ENCODE assay signal across 8 cellular contexts in the genomic region with DNA sequence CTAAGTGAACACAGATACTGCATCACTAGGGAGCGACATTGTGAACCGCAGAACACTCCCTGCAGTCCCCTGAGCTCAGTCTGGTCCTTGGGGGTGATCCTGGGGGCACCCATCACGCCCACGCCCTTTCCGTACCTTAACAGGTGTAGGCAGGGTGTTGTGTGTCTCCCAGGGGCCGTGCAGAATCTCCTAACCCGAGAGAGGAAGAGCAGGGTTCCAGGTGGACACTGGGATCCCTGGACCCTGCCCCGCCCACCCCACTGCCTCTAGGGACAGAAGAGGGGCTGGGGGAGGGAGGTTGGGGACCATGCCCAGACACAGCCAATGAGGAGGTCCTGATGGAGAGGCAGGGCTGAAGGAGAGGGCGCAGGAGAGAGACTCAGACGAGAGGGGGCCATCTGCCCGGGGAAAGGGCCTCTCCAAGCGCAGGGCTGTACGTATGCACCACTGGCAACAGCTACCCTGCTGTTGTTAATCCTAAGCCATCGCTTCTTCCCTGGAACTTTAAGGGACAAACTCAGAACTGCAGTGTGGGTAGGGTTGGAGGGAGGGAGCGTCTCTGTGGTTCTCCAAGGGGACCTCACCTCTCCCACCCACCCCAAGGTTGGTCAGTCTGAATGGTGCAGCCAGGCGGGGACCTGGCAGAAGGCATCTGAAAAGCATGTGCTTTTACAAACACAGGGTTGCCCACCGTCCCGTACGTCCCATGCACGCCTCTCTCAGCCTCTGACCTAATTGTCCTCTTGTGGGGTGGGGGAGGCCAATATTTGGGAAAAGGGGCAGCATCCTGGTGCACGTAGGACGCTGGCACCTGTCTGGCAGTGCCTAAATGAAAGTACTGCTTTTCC.
DNase-seq lines count a peak whose midpoint lies in the region; ATAC-seq and TF ChIP-seq lines count a peak whose summit lies in the region.

No MANE protein-coding gene starts in this region.

- H3K27me3 ChIP-seq in BLaER1 treated with 17β-estradiol and CSF1 and Interleukin-3, amounts not matched to agents 10 nM and 100 nM = no peaks in the 10 kb centered on the region

- no peaks in the 10 kb centered on the region for H3K27me3 Mint-ChIP-seq in activated naive CD4-positive, alpha-beta T cell treated with anti-CD3 and anti-CD28 coated beads, Interleukin-2, amount 10 ng/mL, durations not matched to agents 7 days and 5 days

- peak overlapping the region; percentile 90 to 99 (median 93) for H3K9ac ChIP-seq in BLaER1 treated with 17β-estradiol and CSF1 and Interleukin-3, amounts not matched to agents 10 nM and 100 nM

- H3K4me2 ChIP-seq in BLaER1 treated with 17β-estradiol and CSF1 and Interleukin-3, amounts not matched to agents 10 nM and 100 nM = peak overlapping the region; percentile 82 to 100 (median 95)

- CTCF ChIA-PET in activated naive CD4-positive, alpha-beta T cell treated with anti-CD3 and anti-CD28 coated beads, Interleukin-2, amount 10 ng/mL, durations not matched to agents 7 days and 5 days (lab: Charles Lee) = no interaction called here

- peak overlapping the region; percentile 90 to 99 (median 96); a peak in 21 of 22 replicates for H3K27ac ChIP-seq in BLaER1 treated with 17β-estradiol and CSF1 and Interleukin-3, amounts not matched to agents 10 nM and 100 nM

- H3K4me1 Mint-ChIP-seq in activated naive CD4-positive, alpha-beta T cell treated with anti-CD3 and anti-CD28 coated beads, Interleukin-2, amount 10 ng/mL, durations not matched to agents 7 days and 5 days = peaks cover 26% of the 10 kb centered on the region

- H4K20me1 ChIP-seq in BLaER1 treated with 17β-estradiol and CSF1 and Interleukin-3, amounts not matched to agents 10 nM and 100 nM = peaks cover 6 to 46% (median 40%) of the 10 kb centered on the region in 11 experiments; a peak in 20 of 22 replicates

- peaks cover 25% of the 10 kb centered on the region for H3K36me3 Mint-ChIP-seq in activated naive CD4-positive, alpha-beta T cell treated with anti-CD3 and anti-CD28 coated beads, Interleukin-2, amount 10 ng/mL, durations not matched to agents 7 days and 5 days

- peak overlapping the region; percentile 94 for H3K4me3 Mint-ChIP-seq in activated naive CD4-positive, alpha-beta T cell treated with anti-CD3 and anti-CD28 coated beads, Interleukin-2, amount 10 ng/mL, durations not matched to agents 7 days and 5 days

- DNase-seq in NCI-H82 (lab: John Stamatoyannopoulos, UW) = peak; percentile 60
- DNase-seq in activated naive CD4-positive, alpha-beta T cell treated with anti-CD3 and anti-CD28 coated beads, Interleukin-2, amount 10 ng/mL, durations not matched to agents 7 days and 5 days = peak; percentile 69
- peak; percentile 35 for DNase-seq in stimulated activated CD4-positive, alpha-beta T cell treated with anti-CD3 and anti-CD28 coated beads, Interleukin-4, amount 100 ng/mL, for 1 hour
- no peak for DNase-seq in GM13977 (ENCODE audit: low spot score)
- no peak for DNase-seq in DMS79 treated with DMSO at 0.1 percent for 48 hours (lab: John Stamatoyannopoulos, UW)
- DNase-seq in glomerular visceral epithelial cell (ENCODE audit: extremely low spot score) = no peak

- H3K9me3 ChIP-seq in BLaER1 treated with 17β-estradiol and CSF1 and Interleukin-3, amounts not matched to agents 10 nM and 100 nM (replicated peaks in 1 of 11) = peaks cover 0 to 3% (median 0%) of the 10 kb centered on the region in 11 experiments; a peak in 3 of 22 replicates

- peak overlapping the region; percentile 100 for H3K27ac Mint-ChIP-seq in activated naive CD4-positive, alpha-beta T cell treated with anti-CD3 and anti-CD28 coated beads, Interleukin-2, amount 10 ng/mL, durations not matched to agents 7 days and 5 days

- peak overlapping the region; percentile 68 to 98 (median 86) for H3K4me3 ChIP-seq in BLaER1 treated with 17β-estradiol and CSF1 and Interleukin-3, amounts not matched to agents 10 nM and 100 nM

- peak; percentile 27 for ATAC-seq in GM21526 (IDR thresholded peaks at IDR 0.05; ENCODE audit: low FRiP score, unreplicated experiment)

- in situ Hi-C loops in GM13977 (cut with MboI; ENCODE audit: low pct_unique_long_range_greater_than_20kb, low sequenced_read_pairs, unreplicated experiment) = no loop called here

- H3K4me1 ChIP-seq in BLaER1 treated with 17β-estradiol and CSF1 and Interleukin-3, amounts not matched to agents 10 nM and 100 nM = peaks cover 14 to 42% (median 33%) of the 10 kb centered on the region in 10 experiments; a peak in 18 of 20 replicates

- no peak for TF ChIP-seq CTCF in GM13977 (IDR thresholded peaks at IDR 0.05; ENCODE audit: extremely low read depth, insufficient read depth, missing control alignments)

- H3K36me3 ChIP-seq in BLaER1 treated with 17β-estradiol and CSF1 and Interleukin-3, amounts not matched to agents 10 nM and 100 nM = peaks cover 0 to 30% (median 23%) of the 10 kb centered on the region in 11 experiments; a peak in 19 of 22 replicates

- no peaks in the 10 kb centered on the region for H3K9me3 Mint-ChIP-seq in activated naive CD4-positive, alpha-beta T cell treated with anti-CD3 and anti-CD28 coated beads, Interleukin-2, amount 10 ng/mL, durations not matched to agents 7 days and 5 days

Comparison
In these comparisons a context has a peak if more than half of its experiments do, and no peak if none do; other contexts are left out.
1. DNase-seq: peak in NCI-H82 (single experiment), activated naive CD4-positive, alpha-beta T cell treated with anti-CD3 and anti-CD28 coated beads, Interleukin-2, amount 10 ng/mL, durations not matched to agents 7 days and 5 days (single experiment) and stimulated activated CD4-positive, alpha-beta T cell treated with anti-CD3 and anti-CD28 coated beads, Interleukin-4, amount 100 ng/mL, for 1 hour (single experiment); none in GM13977 (single experiment), DMS79 treated with DMSO at 0.1 percent for 48 hours (single experiment) and glomerular visceral epithelial cell (single experiment).